Comparison of ENCODE assay signal across 1 cellular context in genomic region chr19:5309438-5310204, GRCh38.
TF ChIP-seq lines count a peak whose summit lies in the region.

No MANE protein-coding gene starts in this region.

TF ChIP-seq in HEK293, 187 proteins besides CTCF, POLR2A, EP300 and RAD21 (continued from another document and continues in another):
- no peak for TF ChIP-seq KLF9 (tag by site-specific recombination; IDR thresholded peaks at IDR 0.05; ENCODE audit: low read depth)
- TF ChIP-seq ZNF571 (tag by site-specific recombination; IDR thresholded peaks at IDR 0.05): no peak
- no peak for TF ChIP-seq ZNF792 (tag by site-specific recombination; IDR thresholded peaks at IDR 0.05)
- TF ChIP-seq ZNF280D (tag by site-specific recombination; IDR thresholded peaks at IDR 0.05): peak; percentile 96
- TF ChIP-seq GLIS1 (tag by site-specific recombination; IDR thresholded peaks at IDR 0.05): peak; percentile 41
- no peak for TF ChIP-seq ZNF354C (tag by site-specific recombination; IDR thresholded peaks at IDR 0.05; ENCODE audit: borderline replicate concordance, low read depth)
- no peak for TF ChIP-seq ZIC2 (tag by site-specific recombination; IDR thresholded peaks at IDR 0.05)
- no peak for TF ChIP-seq ZNF148 (tag by site-specific recombination; IDR thresholded peaks at IDR 0.05; ENCODE audit: borderline replicate concordance)
- no peak for TF ChIP-seq ZSCAN18 (tag by site-specific recombination; IDR thresholded peaks at IDR 0.05)
- no peak for TF ChIP-seq ZNF660 (tag by site-specific recombination; IDR thresholded peaks at IDR 0.05)
- no peak for TF ChIP-seq ZNF677 (tag by site-specific recombination; IDR thresholded peaks at IDR 0.05)
- TF ChIP-seq ZNF560 (tag by site-specific recombination; IDR thresholded peaks at IDR 0.05; ENCODE audit: borderline replicate concordance): no peak
- no peak for TF ChIP-seq ZNF529 (tag by site-specific recombination; IDR thresholded peaks at IDR 0.05; ENCODE audit: insufficient replicate concordance)
- TF ChIP-seq ZNF280C (tag by site-specific recombination; IDR thresholded peaks at IDR 0.05): no peak
- TF ChIP-seq ZNF530 (tag by site-specific recombination; IDR thresholded peaks at IDR 0.05; ENCODE audit: low read depth): no peak
- no peak for TF ChIP-seq ZNF416 (tag by site-specific recombination; IDR thresholded peaks at IDR 0.05)
- TF ChIP-seq MZF1 (tag by site-specific recombination; IDR thresholded peaks at IDR 0.05; ENCODE audit: borderline replicate concordance): no peak
- no peak for TF ChIP-seq PRDM6 (tag by site-specific recombination; IDR thresholded peaks at IDR 0.05)
- TF ChIP-seq INSM2 (tag by site-specific recombination; IDR thresholded peaks at IDR 0.05): no peak
- TF ChIP-seq ZNF18 (tag by site-specific recombination; IDR thresholded peaks at IDR 0.05): no peak
- no peak for TF ChIP-seq KLF7 (tag by site-specific recombination; IDR thresholded peaks at IDR 0.05; ENCODE audit: borderline replicate concordance)
- no peak for TF ChIP-seq ZNF133 (tag by site-specific recombination; IDR thresholded peaks at IDR 0.05)
- TF ChIP-seq ZNF292 (tag by site-specific recombination; IDR thresholded peaks at IDR 0.05; ENCODE audit: borderline replicate concordance, low read depth): no peak
- TF ChIP-seq ZNF621 (tag by site-specific recombination; IDR thresholded peaks at IDR 0.05): no peak
- no peak for TF ChIP-seq ZNF423 (tag by site-specific recombination; IDR thresholded peaks at IDR 0.05)
- no peak for TF ChIP-seq ZNF514 (tag by site-specific recombination; IDR thresholded peaks at IDR 0.05)
- TF ChIP-seq ZNF548 (tag by site-specific recombination; IDR thresholded peaks at IDR 0.05): 0 out of 2 replicates have a peak, but pooled peaks have one; percentile 9
- no peak for TF ChIP-seq ZNF544 (tag by site-specific recombination; IDR thresholded peaks at IDR 0.05)
- no peak for TF ChIP-seq BCL11B (tag by site-specific recombination; IDR thresholded peaks at IDR 0.05; ENCODE audit: low read depth)
- TF ChIP-seq HOXA7 (CRISPR knock-in tag; IDR thresholded peaks at IDR 0.05; ENCODE audit: borderline replicate concordance): no peak
- no peak for TF ChIP-seq ZNF138 (tag by site-specific recombination; IDR thresholded peaks at IDR 0.05; ENCODE audit: borderline replicate concordance)
- no peak for TF ChIP-seq ZBTB20 (tag by site-specific recombination; IDR thresholded peaks at IDR 0.05)
- no peak for TF ChIP-seq ZNF768 (tag by site-specific recombination; IDR thresholded peaks at IDR 0.05)
- no peak for TF ChIP-seq OVOL3 (tag by site-specific recombination; IDR thresholded peaks at IDR 0.05)
- TF ChIP-seq ZNF211 (tag by site-specific recombination; IDR thresholded peaks at IDR 0.05; ENCODE audit: low read depth): no peak
- TF ChIP-seq ZNF239 (tag by site-specific recombination; IDR thresholded peaks at IDR 0.05): no peak
- no peak for TF ChIP-seq ZNF624 (tag by site-specific recombination; IDR thresholded peaks at IDR 0.05)
- no peak for TF ChIP-seq ZNF580 (tag by site-specific recombination; IDR thresholded peaks at IDR 0.05)
- TF ChIP-seq ZNF626 (tag by site-specific recombination; IDR thresholded peaks at IDR 0.05): no peak
- TF ChIP-seq ZBTB1 (tag by site-specific recombination; IDR thresholded peaks at IDR 0.05): no peak
- TF ChIP-seq ZSCAN4 (tag by site-specific recombination; IDR thresholded peaks at IDR 0.05): no peak
- TF ChIP-seq GLIS2 (tag by site-specific recombination; IDR thresholded peaks at IDR 0.05): peak; percentile 56
- TF ChIP-seq ZNF114 (tag by site-specific recombination; IDR thresholded peaks at IDR 0.05): no peak
- TF ChIP-seq EGR2 (tag by site-specific recombination; IDR thresholded peaks at IDR 0.05; ENCODE audit: low read depth): no peak
- TF ChIP-seq ZEB2 (tag by site-specific recombination; IDR thresholded peaks at IDR 0.05): no peak
- no peak for TF ChIP-seq ZNF174 (tag by site-specific recombination; IDR thresholded peaks at IDR 0.05)
- TF ChIP-seq BCL6B (tag by site-specific recombination; IDR thresholded peaks at IDR 0.05): no peak
- TF ChIP-seq ZNF155 (tag by site-specific recombination; IDR thresholded peaks at IDR 0.05): no peak
- TF ChIP-seq ZNF175 (tag by site-specific recombination; IDR thresholded peaks at IDR 0.05): no peak
